Comparison of ENCODE assay signal across 1 cellular context in the genomic region with DNA sequence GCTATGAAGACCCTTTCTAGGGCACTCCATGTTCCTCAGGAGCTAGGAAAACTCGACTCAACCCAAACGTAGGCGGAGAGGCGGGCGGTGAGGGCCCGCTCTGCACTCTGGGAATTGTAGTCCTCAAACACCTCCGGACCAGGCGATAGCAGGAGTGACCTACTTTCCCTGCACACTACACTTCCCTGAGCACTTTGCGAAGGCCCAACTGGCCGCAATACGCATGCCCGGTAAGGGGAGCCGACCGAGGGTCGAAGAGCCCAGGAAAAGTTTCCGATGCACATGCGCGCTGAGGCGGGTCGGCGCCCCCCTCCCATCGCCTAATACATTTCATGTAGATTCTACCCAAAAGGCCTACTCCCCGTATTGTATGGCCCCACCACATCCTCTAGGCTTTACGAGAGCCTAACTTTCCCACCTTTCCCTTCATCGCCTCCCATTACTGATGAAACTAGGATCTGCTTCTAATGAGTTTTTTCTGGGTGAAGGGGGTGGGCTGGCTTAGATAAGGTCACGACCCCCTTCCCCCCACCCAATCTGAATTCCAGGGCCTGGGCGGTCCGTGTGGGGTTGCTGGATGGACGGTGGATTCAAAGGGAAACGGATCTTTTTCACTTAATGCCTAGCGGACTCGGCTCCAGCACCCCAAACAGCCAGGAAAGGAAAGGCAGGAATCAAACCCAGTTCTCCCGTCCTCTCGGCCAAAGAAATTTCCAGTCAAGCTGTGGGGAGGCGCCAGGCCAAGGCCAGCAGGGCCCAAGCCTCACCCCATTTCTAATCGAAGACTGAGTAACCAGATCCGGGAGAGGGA.
TF ChIP-seq lines count a peak whose summit lies in the region.

No MANE protein-coding gene starts in this region.

TF ChIP-seq in GM12878, 131 proteins besides CTCF, POLR2A, EP300 and RAD21 (continued from another document):
- TF ChIP-seq KLF5 (IDR thresholded peaks at IDR 0.05; ENCODE audit: partially characterized antibody) (no peak), MTA3 (IDR thresholded peaks at IDR 0.05; ENCODE audit: borderline replicate concordance, low read length) (no peak), ATF7 (IDR thresholded peaks at IDR 0.05; ENCODE audit: low read depth) (peak; percentile 16; the same call in 1 of the 2 replicates), RCOR1 (conservative IDR thresholded peaks at IDR 0.05; ENCODE audit: low read depth, low read length) (no peak), CEBPB (IDR thresholded peaks at IDR 0.05; ENCODE audit: borderline replicate concordance in 1 of 2, low read depth in 2 of 2, low read length in 2 of 2) (no peak), POLR2AphosphoS5 (IDR thresholded peaks at IDR 0.05; ENCODE audit: low read length) (0 out of 2 replicates have a peak, but pooled peaks have one; percentile 46), JUND (IDR thresholded peaks at IDR 0.05; ENCODE audit: low read depth, low read length) (no peak), ESRRA (IDR thresholded peaks at IDR 0.05; ENCODE audit: low read length) (no peak), CBFB (IDR thresholded peaks at IDR 0.05; ENCODE audit: low read depth) (no peak), GABPA (IDR thresholded peaks at IDR 0.05; ENCODE audit: low read depth) (no peak), WRNIP1 (IDR thresholded peaks at IDR 0.05; ENCODE audit: borderline replicate concordance, low read depth, low read length) (no peak), BCL11A (IDR thresholded peaks at IDR 0.05; ENCODE audit: low read depth, low read length) (no peak), TARDBP (IDR thresholded peaks at IDR 0.05; ENCODE audit: borderline replicate concordance) (0 out of 2 replicates have a peak, but pooled peaks have one; percentile 38), FOS (IDR thresholded peaks at IDR 0.05; ENCODE audit: borderline replicate concordance, extremely low read depth, insufficient read length) (no peak)
- TF ChIP-seq, protein P1, sequence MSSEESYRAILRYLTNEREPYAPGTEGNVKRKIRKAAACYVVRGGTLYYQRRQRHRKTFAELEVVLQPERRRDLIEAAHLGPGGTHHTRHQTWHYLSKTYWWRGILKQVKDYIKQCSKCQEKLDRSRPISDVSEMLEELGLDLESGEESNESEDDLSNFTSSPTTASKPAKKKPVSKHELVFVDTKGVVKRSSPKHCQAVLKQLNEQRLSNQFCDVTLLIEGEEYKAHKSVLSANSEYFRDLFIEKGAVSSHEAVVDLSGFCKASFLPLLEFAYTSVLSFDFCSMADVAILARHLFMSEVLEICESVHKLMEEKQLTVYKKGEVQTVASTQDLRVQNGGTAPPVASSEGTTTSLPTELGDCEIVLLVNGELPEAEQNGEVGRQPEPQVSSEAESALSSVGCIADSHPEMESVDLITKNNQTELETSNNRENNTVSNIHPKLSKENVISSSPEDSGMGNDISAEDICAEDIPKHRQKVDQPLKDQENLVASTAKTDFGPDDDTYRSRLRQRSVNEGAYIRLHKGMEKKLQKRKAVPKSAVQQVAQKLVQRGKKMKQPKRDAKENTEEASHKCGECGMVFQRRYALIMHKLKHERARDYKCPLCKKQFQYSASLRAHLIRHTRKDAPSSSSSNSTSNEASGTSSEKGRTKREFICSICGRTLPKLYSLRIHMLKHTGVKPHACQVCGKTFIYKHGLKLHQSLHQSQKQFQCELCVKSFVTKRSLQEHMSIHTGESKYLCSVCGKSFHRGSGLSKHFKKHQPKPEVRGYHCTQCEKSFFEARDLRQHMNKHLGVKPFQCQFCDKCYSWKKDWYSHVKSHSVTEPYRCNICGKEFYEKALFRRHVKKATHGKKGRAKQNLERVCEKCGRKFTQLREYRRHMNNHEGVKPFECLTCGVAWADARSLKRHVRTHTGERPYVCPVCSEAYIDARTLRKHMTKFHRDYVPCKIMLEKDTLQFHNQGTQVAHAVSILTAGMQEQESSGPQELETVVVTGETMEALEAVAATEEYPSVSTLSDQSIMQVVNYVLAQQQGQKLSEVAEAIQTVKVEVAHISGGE (CRISPR knock-in tag; IDR thresholded peaks at IDR 0.05), result no peak
- TF ChIP-seq, protein P2, sequence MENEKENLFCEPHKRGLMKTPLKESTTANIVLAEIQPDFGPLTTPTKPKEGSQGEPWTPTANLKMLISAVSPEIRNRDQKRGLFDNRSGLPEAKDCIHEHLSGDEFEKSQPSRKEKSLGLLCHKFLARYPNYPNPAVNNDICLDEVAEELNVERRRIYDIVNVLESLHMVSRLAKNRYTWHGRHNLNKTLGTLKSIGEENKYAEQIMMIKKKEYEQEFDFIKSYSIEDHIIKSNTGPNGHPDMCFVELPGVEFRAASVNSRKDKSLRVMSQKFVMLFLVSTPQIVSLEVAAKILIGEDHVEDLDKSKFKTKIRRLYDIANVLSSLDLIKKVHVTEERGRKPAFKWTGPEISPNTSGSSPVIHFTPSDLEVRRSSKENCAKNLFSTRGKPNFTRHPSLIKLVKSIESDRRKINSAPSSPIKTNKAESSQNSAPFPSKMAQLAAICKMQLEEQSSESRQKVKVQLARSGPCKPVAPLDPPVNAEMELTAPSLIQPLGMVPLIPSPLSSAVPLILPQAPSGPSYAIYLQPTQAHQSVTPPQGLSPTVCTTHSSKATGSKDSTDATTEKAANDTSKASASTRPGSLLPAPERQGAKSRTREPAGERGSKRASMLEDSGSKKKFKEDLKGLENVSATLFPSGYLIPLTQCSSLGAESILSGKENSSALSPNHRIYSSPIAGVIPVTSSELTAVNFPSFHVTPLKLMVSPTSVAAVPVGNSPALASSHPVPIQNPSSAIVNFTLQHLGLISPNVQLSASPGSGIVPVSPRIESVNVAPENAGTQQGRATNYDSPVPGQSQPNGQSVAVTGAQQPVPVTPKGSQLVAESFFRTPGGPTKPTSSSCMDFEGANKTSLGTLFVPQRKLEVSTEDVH (IDR thresholded peaks at IDR 0.05; ENCODE audit: low read depth, partially characterized antibody), result no peak
- TF ChIP-seq, protein P3, sequence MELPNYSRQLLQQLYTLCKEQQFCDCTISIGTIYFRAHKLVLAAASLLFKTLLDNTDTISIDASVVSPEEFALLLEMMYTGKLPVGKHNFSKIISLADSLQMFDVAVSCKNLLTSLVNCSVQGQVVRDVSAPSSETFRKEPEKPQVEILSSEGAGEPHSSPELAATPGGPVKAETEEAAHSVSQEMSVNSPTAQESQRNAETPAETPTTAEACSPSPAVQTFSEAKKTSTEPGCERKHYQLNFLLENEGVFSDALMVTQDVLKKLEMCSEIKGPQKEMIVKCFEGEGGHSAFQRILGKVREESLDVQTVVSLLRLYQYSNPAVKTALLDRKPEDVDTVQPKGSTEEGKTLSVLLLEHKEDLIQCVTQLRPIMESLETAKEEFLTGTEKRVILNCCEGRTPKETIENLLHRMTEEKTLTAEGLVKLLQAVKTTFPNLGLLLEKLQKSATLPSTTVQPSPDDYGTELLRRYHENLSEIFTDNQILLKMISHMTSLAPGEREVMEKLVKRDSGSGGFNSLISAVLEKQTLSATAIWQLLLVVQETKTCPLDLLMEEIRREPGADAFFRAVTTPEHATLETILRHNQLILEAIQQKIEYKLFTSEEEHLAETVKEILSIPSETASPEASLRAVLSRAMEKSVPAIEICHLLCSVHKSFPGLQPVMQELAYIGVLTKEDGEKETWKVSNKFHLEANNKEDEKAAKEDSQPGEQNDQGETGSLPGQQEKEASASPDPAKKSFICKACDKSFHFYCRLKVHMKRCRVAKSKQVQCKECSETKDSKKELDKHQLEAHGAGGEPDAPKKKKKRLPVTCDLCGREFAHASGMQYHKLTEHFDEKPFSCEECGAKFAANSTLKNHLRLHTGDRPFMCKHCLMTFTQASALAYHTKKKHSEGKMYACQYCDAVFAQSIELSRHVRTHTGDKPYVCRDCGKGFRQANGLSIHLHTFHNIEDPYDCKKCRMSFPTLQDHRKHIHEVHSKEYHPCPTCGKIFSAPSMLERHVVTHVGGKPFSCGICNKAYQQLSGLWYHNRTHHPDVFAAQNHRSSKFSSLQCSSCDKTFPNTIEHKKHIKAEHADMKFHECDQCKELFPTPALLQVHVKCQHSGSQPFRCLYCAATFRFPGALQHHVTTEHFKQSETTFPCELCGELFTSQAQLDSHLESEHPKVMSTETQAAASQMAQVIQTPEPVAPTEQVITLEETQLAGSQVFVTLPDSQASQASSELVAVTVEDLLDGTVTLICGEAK (IDR thresholded peaks at IDR 0.05; ENCODE audit: borderline replicate concordance), result peak; percentile 20; the same call in 1 of the 2 replicates
- TF ChIP-seq, protein P4, sequence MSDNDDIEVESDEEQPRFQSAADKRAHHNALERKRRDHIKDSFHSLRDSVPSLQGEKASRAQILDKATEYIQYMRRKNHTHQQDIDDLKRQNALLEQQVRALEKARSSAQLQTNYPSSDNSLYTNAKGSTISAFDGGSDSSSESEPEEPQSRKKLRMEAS (IDR thresholded peaks at IDR 0.05; ENCODE audit: low read depth, low read length), result no peak
